ENCODE assay signal across 16 cellular contexts in genomic region chr9:6219040-6219439, GRCh38. TPM values are rescaled to one million over a fixed set of nuclear protein-coding genes. Genes with fewer than 3 reads are reported as not detected.
DNase-seq lines count a peak whose midpoint lies in the region; ATAC-seq and TF ChIP-seq lines count a peak whose summit lies in the region.
"Had no signal": no experiment of that assay in that cellular context is flagged by ENCODE, and none has a peak within 500 bp of the region (broad histone marks: within the 10 kb centered on the region; RNA-seq: fewer than 3 reads in every experiment).

No MANE protein-coding gene starts in this region.

- no peak overlapping the region for H3K9ac ChIP-seq in parathyroid adenoma
- H3K9ac ChIP-seq in endodermal cell (ENCODE audit: extremely low read depth, low read length, poor library complexity, severe bottlenecking) = no peak overlapping the region

- H3K9me3 ChIP-seq in esophagus squamous epithelium = no peaks in the 10 kb centered on the region
- no peaks in the 10 kb centered on the region for H3K9me3 ChIP-seq in parathyroid adenoma (ENCODE audit: control insufficient read depth, low read length)
- H3K9me3 ChIP-seq in tibial artery = no peaks in the 10 kb centered on the region
- no peaks in the 10 kb centered on the region for H3K9me3 ChIP-seq in endodermal cell (ENCODE audit: control insufficient read depth, low read length)
- H3K9me3 ChIP-seq: BE2C, Peyer's patch had no signal

- DNase-seq in coronary artery (ENCODE audit: low spot score) = no peak
- DNase-seq in esophagus squamous epithelium (lab: John Stamatoyannopoulos, UW) = no peak
- no peak for DNase-seq in tibial artery
- DNase-seq in activated CD8-positive, alpha-beta T cell treated with anti-CD3 and anti-CD28 coated beads, Interleukin-2, amount 10 ng/mL, durations not matched to agents 7 days and 5 days = no peak
- no peak for DNase-seq in endodermal cell
- DNase-seq: BE2C; CD4-positive, alpha-beta memory T cell; MV-4-11; NCI-H1436; NCI-H2081; NCI-H524; Peyer's patch had no signal

- H3K4me2 ChIP-seq in parathyroid adenoma (ENCODE audit: low read length) = no peak overlapping the region
- H3K4me2 ChIP-seq: GM23338 had no signal

- peak overlapping the region; percentile 41 for H3K4me3 ChIP-seq in coronary artery
- peak overlapping the region in 1 of 4 donors; percentile 31 for H3K4me3 ChIP-seq in esophagus squamous epithelium
- no peak overlapping the region for H3K4me3 ChIP-seq in parathyroid adenoma (ENCODE audit: low read depth, low read length)
- no peak overlapping the region for H3K4me3 ChIP-seq in tibial artery
- H3K4me3 ChIP-seq in endodermal cell (ENCODE audit: low read length) = no peak overlapping the region
- H3K4me3 ChIP-seq: GM23338, Peyer's patch had no signal

- WGBS in esophagus squamous epithelium, 2 donors = 69 to 70% methylated on average over 4 of the region's 4 CpGs
- WGBS in endodermal cell (ENCODE audit: insufficient coverage in 1 of 2, insufficient read length in 1 of 2), 2 experiments = 93 to 100% methylated on average over 3 to 4 of the region's 4 CpGs

- TF ChIP-seq POLR2A in esophagus squamous epithelium (IDR thresholded peaks at IDR 0.05) = no peak

- H3K27me3 ChIP-seq in esophagus squamous epithelium (no peaks in the 10 kb centered on the region), parathyroid adenoma (ENCODE audit: control insufficient read depth, insufficient read depth, low read length) (no peaks in the 10 kb centered on the region), tibial artery (no peaks in the 10 kb centered on the region), endodermal cell (ENCODE audit: control insufficient read depth, insufficient read depth, low read length, poor library complexity, severe bottlenecking) (peaks cover 12% of the 10 kb centered on the region)
- H3K27me3 ChIP-seq: BE2C, Peyer's patch had no signal

- ATAC-seq in HG02642 (IDR thresholded peaks at IDR 0.05; ENCODE audit: poor library complexity, unreplicated experiment) = no peak
- no peak for ATAC-seq in activated CD8-positive, alpha-beta T cell treated with anti-CD3 and anti-CD28 coated beads, Interleukin-2, amount 10 ng/mL, durations not matched to agents 7 days and 5 days
- ATAC-seq: GM23338 had no signal

- H3K4me1 Mint-ChIP-seq in activated CD8-positive, alpha-beta T cell treated with anti-CD3 and anti-CD28 coated beads, Interleukin-2, amount 10 ng/mL, durations not matched to agents 7 days and 5 days (ENCODE audit: low read depth) = no peaks in the 10 kb centered on the region
- H3K4me1 Mint-ChIP-seq in endodermal cell = peaks cover 6% of the 10 kb centered on the region
- H3K4me1 Mint-ChIP-seq: CD4-positive, alpha-beta memory T cell had no signal

- H3K4me3 Mint-ChIP-seq in activated CD8-positive, alpha-beta T cell treated with anti-CD3 and anti-CD28 coated beads, Interleukin-2, amount 10 ng/mL, durations not matched to agents 7 days and 5 days = no peak overlapping the region
- no peak overlapping the region for H3K4me3 Mint-ChIP-seq in endodermal cell
- H3K4me3 Mint-ChIP-seq: CD4-positive, alpha-beta memory T cell; GM23338 had no signal

- H3K27ac ChIP-seq in coronary artery (peak overlapping the region; percentile 59 to 71), esophagus squamous epithelium (peak overlapping the region; percentile 19 to 82 (median 65)), parathyroid adenoma (peak overlapping the region; percentile 11), tibial artery (peak overlapping the region; percentile 29 to 49), endodermal cell (ENCODE audit: low read depth, low read length) (no peak overlapping the region)

- H3K27ac Mint-ChIP-seq in activated CD8-positive, alpha-beta T cell treated with anti-CD3 and anti-CD28 coated beads, Interleukin-2, amount 10 ng/mL, durations not matched to agents 7 days and 5 days = no peak overlapping the region
- H3K27ac Mint-ChIP-seq in endodermal cell = no peak overlapping the region
- H3K27ac Mint-ChIP-seq: CD4-positive, alpha-beta memory T cell; GM23338 had no signal

- TF ChIP-seq CTCF in coronary artery (IDR thresholded peaks at IDR 0.05) (no peak), esophagus squamous epithelium (IDR thresholded peaks at IDR 0.05) (no peak), parathyroid adenoma (IDR thresholded peaks at IDR 0.05) (no peak), tibial artery (IDR thresholded peaks at IDR 0.05) (no peak), endodermal cell (conservative IDR thresholded peaks at IDR 0.05) (no peak)

- H2AFZ ChIP-seq in parathyroid adenoma = no peak overlapping the region
- H2AFZ ChIP-seq: GM23338 had no signal

- H3K36me3 Mint-ChIP-seq in activated CD8-positive, alpha-beta T cell treated with anti-CD3 and anti-CD28 coated beads, Interleukin-2, amount 10 ng/mL, durations not matched to agents 7 days and 5 days (ENCODE audit: low read depth) = no peaks in the 10 kb centered on the region
- H3K36me3 Mint-ChIP-seq in endodermal cell (ENCODE audit: low read depth) = no peaks in the 10 kb centered on the region
- H3K36me3 Mint-ChIP-seq: CD4-positive, alpha-beta memory T cell had no signal

- no peaks in the 10 kb centered on the region for H3K79me2 ChIP-seq in parathyroid adenoma

- H3K9me3 Mint-ChIP-seq in activated CD8-positive, alpha-beta T cell treated with anti-CD3 and anti-CD28 coated beads, Interleukin-2, amount 10 ng/mL, durations not matched to agents 7 days and 5 days (ENCODE audit: insufficient read depth) = no peaks in the 10 kb centered on the region
- H3K9me3 Mint-ChIP-seq in endodermal cell = no peaks in the 10 kb centered on the region
- H3K9me3 Mint-ChIP-seq: GM23338 had no signal

- POLR2A ChIA-PET in activated CD8-positive, alpha-beta T cell treated with anti-CD3 and anti-CD28 coated beads, Interleukin-2, amount 10 ng/mL, durations not matched to agents 7 days and 5 days (lab: Charles Lee) = no interaction called here

- CTCF ChIA-PET in activated CD8-positive, alpha-beta T cell treated with anti-CD3 and anti-CD28 coated beads, Interleukin-2, amount 10 ng/mL, durations not matched to agents 7 days and 5 days (lab: Charles Lee) = no interaction called here

- intact Hi-C loops in esophagus squamous epithelium (cut with DNase I) (no loop called here), tibial artery (cut with DNase I; ENCODE audit: low total_unique reads) (no loop called here)

- H3K36me3 ChIP-seq in esophagus squamous epithelium = no peaks in the 10 kb centered on the region
- H3K36me3 ChIP-seq in parathyroid adenoma (ENCODE audit: control insufficient read depth, insufficient read depth, low read length) = no peaks in the 10 kb centered on the region
- no peaks in the 10 kb centered on the region for H3K36me3 ChIP-seq in tibial artery
- no peaks in the 10 kb centered on the region for H3K36me3 ChIP-seq in endodermal cell (ENCODE audit: control insufficient read depth, insufficient read depth, low read length)
- H3K36me3 ChIP-seq: BE2C, Peyer's patch had no signal

- H3K4me1 ChIP-seq in esophagus squamous epithelium (peaks cover 4 to 96% (median 37%) of the 10 kb centered on the region in 3 donors), parathyroid adenoma (no peaks in the 10 kb centered on the region), tibial artery (peaks cover 0 to 75% (median 0%) of the 10 kb centered on the region in 4 donors), endodermal cell (ENCODE audit: control insufficient read depth, insufficient read depth, low read length) (peaks cover 4% of the 10 kb centered on the region)
- H3K4me1 ChIP-seq: BE2C, Peyer's patch had no signal

- peaks cover 17% of the 10 kb centered on the region for H3K27me3 Mint-ChIP-seq in activated CD8-positive, alpha-beta T cell treated with anti-CD3 and anti-CD28 coated beads, Interleukin-2, amount 10 ng/mL, durations not matched to agents 7 days and 5 days (ENCODE audit: low read depth)
- no peaks in the 10 kb centered on the region for H3K27me3 Mint-ChIP-seq in endodermal cell (ENCODE audit: insufficient read depth)

RNA-seq across cellular contexts. Expression of gene IL33, which starts 3.4 kb away (rescaled TPM):
- 10 to 100 TPM in 2 of 4 donors, 1 to 10 TPM in 2; 1.9 to 34.0 (median 18.0) TPM for total RNA-seq in esophagus squamous epithelium
- total RNA-seq in activated CD8-positive, alpha-beta T cell treated with anti-CD3 and anti-CD28 coated beads, Interleukin-2, amount 10 ng/mL, durations not matched to agents 7 days and 5 days = not detected
- total RNA-seq in endodermal cell = under 1 TPM; 0.33 to 0.97 TPM
- not detected for polyA plus RNA-seq in endodermal cell (2013, experiment 1 of 2)
- polyA plus RNA-seq in endodermal cell (2013, experiment 2 of 2) = not detected
- total RNA-seq: CD4-positive, alpha-beta memory T cell; GM23338; HT1080 had no signal
- polyA plus RNA-seq: CD4-positive, alpha-beta memory T cell; GM23338 had no signal
